In genomic region chr5:67770431-67771025, GRCh38 we compare ENCODE assay signal across 11 cellular contexts.
DNase-seq lines count a peak whose midpoint lies in the region; ATAC-seq and TF ChIP-seq lines count a peak whose summit lies in the region.
"Had no signal": no experiment of that assay in that cellular context is flagged by ENCODE, and none has a peak within 500 bp of the region (broad histone marks: within the 10 kb centered on the region; RNA-seq: fewer than 3 reads in every experiment).

No MANE protein-coding gene starts in this region.

- ATAC-seq in GM18867 (IDR thresholded peaks at IDR 0.05; ENCODE audit: unreplicated experiment) (peak; percentile 42), HG03095 (IDR thresholded peaks at IDR 0.05; ENCODE audit: unreplicated experiment) (no peak), HG03378 (IDR thresholded peaks at IDR 0.05; ENCODE audit: unreplicated experiment) (no peak)

- no peak for TF ChIP-seq CTCF in esophagus muscularis mucosa (IDR thresholded peaks at IDR 0.05)
- no peak for TF ChIP-seq CTCF in dorsolateral prefrontal cortex (IDR thresholded peaks at IDR 0.05 in 54 of 56, conservative IDR thresholded peaks at IDR 0.05 in 2 of 56; ENCODE audit: low read depth in 1 of 56, partially characterized antibody in 56 of 56)
- no peak for TF ChIP-seq CTCF in suprapubic skin (IDR thresholded peaks at IDR 0.05)

- no peaks in the 10 kb centered on the region for H3K27me3 ChIP-seq in esophagus muscularis mucosa
- H3K27me3 ChIP-seq in dorsolateral prefrontal cortex, result no peaks in the 10 kb centered on the region
- no peaks in the 10 kb centered on the region for H3K27me3 ChIP-seq in suprapubic skin

- H3K9me3 ChIP-seq in esophagus muscularis mucosa (no peaks in the 10 kb centered on the region), suprapubic skin (no peaks in the 10 kb centered on the region)
- H3K9me3 ChIP-seq: SK-N-SH had no signal

- DNase-seq in NOMO-1 treated with dmso at 0.1 percent for 144 hours (lab: John Stamatoyannopoulos, UW; ENCODE audit: unreplicated experiment) (peak; percentile 86), esophagus muscularis mucosa (ENCODE audit: extremely low spot score) (no peak), renal cortical epithelial cell (ENCODE audit: low read depth) (peak; percentile 17), dorsolateral prefrontal cortex (no peak), suprapubic skin (ENCODE audit: low spot score in 2 of 2) (no peak)
- DNase-seq: CD4-positive, alpha-beta memory T cell; NCI-H510A treated with DMSO at 0.1 percent for 48 hours; SK-N-SH had no signal

- no peak for TF ChIP-seq EP300 in esophagus muscularis mucosa (IDR thresholded peaks at IDR 0.05)
- no peak for TF ChIP-seq EP300 in suprapubic skin (IDR thresholded peaks at IDR 0.05)

- intact Hi-C loops in esophagus muscularis mucosa (cut with DNase I), result no loop called here
- intact Hi-C loops in dorsolateral prefrontal cortex (cut with DNase I), result no loop called here

- TF ChIP-seq POLR2A in esophagus muscularis mucosa (IDR thresholded peaks at IDR 0.05; ENCODE audit: low read depth) (no peak), suprapubic skin (IDR thresholded peaks at IDR 0.05) (no peak)

- H3K4me1 ChIP-seq in esophagus muscularis mucosa (peaks cover 5 to 45% (median 32%) of the 10 kb centered on the region in 4 donors), suprapubic skin (peaks cover 20% of the 10 kb centered on the region)

- peak overlapping the region; percentile 54 to 68 (median 57) for H3K27ac ChIP-seq in esophagus muscularis mucosa (replicated peaks in 1 of 4)
- no peak overlapping the region for H3K27ac ChIP-seq in dorsolateral prefrontal cortex
- H3K27ac ChIP-seq in suprapubic skin, result no peak overlapping the region

- H3K36me3 ChIP-seq in esophagus muscularis mucosa (no peaks in the 10 kb centered on the region), suprapubic skin (no peaks in the 10 kb centered on the region)

- WGBS in esophagus muscularis mucosa, result 54% methylated on average over 5 of the region's 5 CpGs
- 60% methylated on average over 5 of the region's 5 CpGs for WGBS in suprapubic skin

- H3K4me3 ChIP-seq in esophagus muscularis mucosa, result no peak overlapping the region
- H3K4me3 ChIP-seq in dorsolateral prefrontal cortex, result no peak overlapping the region
- no peak overlapping the region for H3K4me3 ChIP-seq in suprapubic skin

Comparison
In these comparisons a context has a peak if more than half of its experiments do, and no peak if none do; other contexts are left out.
1. DNase-seq: peak in NOMO-1 treated with dmso at 0.1 percent for 144 hours (single experiment) and renal cortical epithelial cell (single experiment); none in esophagus muscularis mucosa (single experiment), dorsolateral prefrontal cortex (0 of 10) and suprapubic skin (0 of 2).
2. H3K27ac ChIP-seq: peak in esophagus muscularis mucosa (4 of 4); none in dorsolateral prefrontal cortex (0 of 59) and suprapubic skin (single experiment).